In the genomic region with DNA sequence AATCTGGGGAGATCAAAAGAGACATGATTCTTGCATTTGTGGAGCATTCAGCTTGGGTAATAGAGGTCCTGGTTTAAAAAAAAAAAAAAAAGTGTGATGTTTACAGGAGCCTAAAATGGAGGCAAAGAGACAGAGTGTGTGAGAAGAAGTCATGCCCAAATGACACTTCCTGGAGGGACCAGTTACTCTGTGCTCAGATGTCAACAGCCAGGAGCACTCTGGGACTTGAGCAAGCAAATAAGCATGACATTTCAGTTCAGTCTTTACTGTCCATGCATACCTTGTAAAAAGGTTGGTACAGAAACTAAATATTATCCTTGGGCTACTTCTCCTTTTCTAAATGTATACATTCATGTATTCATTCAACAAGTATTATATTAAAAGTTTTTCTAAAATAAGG, we compare ENCODE assay signal across 23 cellular contexts. TPM values are rescaled to one million over a fixed set of nuclear protein-coding genes. Genes with fewer than 3 reads are reported as not detected.
"Had no signal": no experiment of that assay in that cellular context is flagged by ENCODE, and none has a peak within 500 bp of the region (broad histone marks: within the 10 kb centered on the region; RNA-seq: fewer than 3 reads in every experiment).

No MANE protein-coding gene starts in this region.

- DNase-seq: naive thymus-derived CD8-positive, alpha-beta T cell; nucleus accumbens; pancreas; psoas muscle; right cardiac atrium; right lobe of liver; sigmoid colon; small intestine; stimulated activated CD4-positive, alpha-beta T cell treated with anti-CD3 and anti-CD28 coated beads, Interleukin-15, amount 100 ng/mL, for 24 hours; stimulated activated CD4-positive, alpha-beta T cell treated with anti-CD3 and anti-CD28 coated beads, Interleukin-2, amount 100 ng/mL, for 24 hours; stimulated activated CD4-positive, alpha-beta T cell treated with anti-CD3 and anti-CD28 coated beads, Interleukin-2, amount 100 ng/mL, for 48 hours; stimulated activated CD4-positive, alpha-beta T cell treated with anti-CD3 and anti-CD28 coated beads, Interleukin-4, amount 100 ng/mL, for 24 hours; stimulated activated naive B cell treated with anti-CD40 and anti-IgM and Interleukin-4, amounts not matched to agents 10 μg/mL and 1 μg/mL and 100 μg/mL, for 72 hours; stimulated activated naive CD4-positive, alpha-beta T cell treated with Interleukin-2 at 50 U/mL for 16 hours; stomach; thyroid gland; trophoblast cell; upper lobe of left lung had no signal

- H3K9me3 ChIP-seq: neutrophil, pancreas, psoas muscle, right lobe of liver, sigmoid colon, stomach, thoracic aorta, thyroid gland, tibial nerve, upper lobe of left lung, vagina had no signal

- H3K27me3 ChIP-seq: neural progenitor cell, neutrophil, pancreas, right lobe of liver, sigmoid colon, stomach, thyroid gland, tibial nerve, upper lobe of left lung, vagina had no signal

- H3K4me2 ChIP-seq: neural progenitor cell had no signal

- H3K9ac ChIP-seq: neural progenitor cell had no signal

- H2AFZ ChIP-seq: neural progenitor cell had no signal

- H3K4me1 ChIP-seq: neural progenitor cell, pancreas, psoas muscle, right lobe of liver, sigmoid colon, stomach, thyroid gland, tibial nerve, upper lobe of left lung, vagina had no signal

- H3K36me3 ChIP-seq: neural progenitor cell, neutrophil, pancreas, right lobe of liver, sigmoid colon, stomach, thoracic aorta, thyroid gland, tibial nerve, upper lobe of left lung, vagina had no signal

- H3K4me3 ChIP-seq: neural progenitor cell, pancreas, psoas muscle, right lobe of liver, sigmoid colon, stomach, thoracic aorta, thyroid gland, tibial nerve, upper lobe of left lung, vagina had no signal

- H3K27ac ChIP-seq: neural progenitor cell, neutrophil, pancreas, psoas muscle, right lobe of liver, sigmoid colon, stomach, thoracic aorta, thyroid gland, tibial nerve, upper lobe of left lung, vagina had no signal

RNA-seq across cellular contexts. Expression of gene ADGRL2, which starts 25.2 kb away (rescaled TPM):
- total RNA-seq: naive thymus-derived CD8-positive, alpha-beta T cell had no signal
- polyA plus RNA-seq: naive thymus-derived CD8-positive, alpha-beta T cell had no signal
